1 cellular context compared by ENCODE assay signal in genomic region chr11:106840993-106841392, GRCh38.
TF ChIP-seq lines count a peak whose summit lies in the region.

No MANE protein-coding gene starts in this region.

TF ChIP-seq in SK-N-SH treated with all-trans-retinoic acid at 6 μM for 48 hours, 23 proteins besides CTCF, POLR2A, EP300 and RAD21 (continued from another document):
- TF ChIP-seq PATZ1 (CRISPR knock-in tag; IDR thresholded peaks at IDR 0.05; ENCODE audit: borderline replicate concordance): no peak
